In genomic region chr1:201731142-201731541, GRCh38 we compare ENCODE assay signal across 16 cellular contexts.
DNase-seq lines count a peak whose midpoint lies in the region; ATAC-seq and TF ChIP-seq lines count a peak whose summit lies in the region.
"Had no signal": no experiment of that assay in that cellular context is flagged by ENCODE, and none has a peak within 500 bp of the region (broad histone marks: within the 10 kb centered on the region; RNA-seq: fewer than 3 reads in every experiment).

No MANE protein-coding gene starts in this region.

- TF ChIP-seq POLR2A in IMR-90 (IDR thresholded peaks at IDR 0.05; ENCODE audit: low read depth, low read length) (no peak), right lobe of liver (IDR thresholded peaks at IDR 0.05) (no peak), adrenal gland (IDR thresholded peaks at IDR 0.05) (no peak)

- peak overlapping the region; percentile 21 for H3K27ac Mint-ChIP-seq in dendritic cell treated with granulocyte-macrophage colony-stimulating factor and Interleukin-4, amounts not matched to agents 40 ng/mL and 50 ng/mL, for 4 days
- H3K27ac Mint-ChIP-seq: activated naive CD4-positive, alpha-beta T cell treated with anti-CD3 and anti-CD28 coated beads, Interleukin-2, amount 50 U/mL, for 24 hours had no signal

- peak overlapping the region; percentile 2 to 11; a peak in 1 of 4 replicates for H4K8ac ChIP-seq in IMR-90 (ENCODE audit: low read depth in 2 of 2, low read length in 2 of 2)

- no peak for TF ChIP-seq CTCF in IMR-90 (conservative IDR thresholded peaks at IDR 0.05; ENCODE audit: low read depth, low read length)
- no peak for TF ChIP-seq CTCF in right lobe of liver (IDR thresholded peaks at IDR 0.05)
- no peak for TF ChIP-seq CTCF in adrenal gland (IDR thresholded peaks at IDR 0.05)

- WGBS in IMR-90 (ENCODE audit: extremely low coverage in 2 of 2, insufficient read length in 1 of 2), 2 experiments: 81% methylated on average over 6 of the region's 11 CpGs; no CpG with 5 or more reads in 1 of the 2 experiments
- WGBS in right lobe of liver (ENCODE audit: insufficient coverage, low coverage, low lambda C conversion rate, missing lambda C conversion rate): 62% methylated on average over 6 of the region's 11 CpGs
- 77 to 86% (median 82%) methylated on average over 7 to 11 of the region's 11 CpGs for WGBS in adrenal gland, 4 donors

- H3K36me3 ChIP-seq in IMR-90 (ENCODE audit: control insufficient read depth, insufficient read depth, low read length) (peaks cover 5% of the 10 kb centered on the region), right lobe of liver (no peaks in the 10 kb centered on the region), adrenal gland (replicated peaks in 1 of 2) (no peaks in the 10 kb centered on the region)
- H3K36me3 ChIP-seq: vagina had no signal

- TF ChIP-seq RAD21 in IMR-90 (IDR thresholded peaks at IDR 0.05; ENCODE audit: low read length): no peak

- H3K4me2 ChIP-seq in IMR-90 (ENCODE audit: low read depth, low read length): no peak overlapping the region
- H3K4me2 ChIP-seq: PC-9 had no signal

- no peak overlapping the region for H3K4ac ChIP-seq in IMR-90 (ENCODE audit: low read depth, low read length)

- H3K36me3 Mint-ChIP-seq in dendritic cell treated with granulocyte-macrophage colony-stimulating factor and Interleukin-4, amounts not matched to agents 40 ng/mL and 50 ng/mL, for 4 days (ENCODE audit: low read depth): no peaks in the 10 kb centered on the region
- H3K36me3 Mint-ChIP-seq: activated naive CD4-positive, alpha-beta T cell treated with anti-CD3 and anti-CD28 coated beads, Interleukin-2, amount 50 U/mL, for 24 hours; mesothelial cell of epicardium had no signal

- no peak overlapping the region for H3K4me3 Mint-ChIP-seq in dendritic cell treated with granulocyte-macrophage colony-stimulating factor and Interleukin-4, amounts not matched to agents 40 ng/mL and 50 ng/mL, for 4 days
- H3K4me3 Mint-ChIP-seq: activated naive CD4-positive, alpha-beta T cell treated with anti-CD3 and anti-CD28 coated beads, Interleukin-2, amount 50 U/mL, for 24 hours; mesothelial cell of epicardium had no signal

- intact Hi-C loops in IMR-90 (cut with micrococcal nuclease): no loop called here
- intact Hi-C loops in dendritic cell treated with granulocyte-macrophage colony-stimulating factor and Interleukin-4, amounts not matched to agents 40 ng/mL and 50 ng/mL, for 4 days (cut with micrococcal nuclease): no loop called here
- intact Hi-C loops in sciatic nerve (cut with DNase I): no loop called here
- intact Hi-C loops in right lobe of liver (cut with DNase I): no loop called here
- intact Hi-C loops in adrenal gland (cut with DNase I): no loop called here

- peaks cover 22% of the 10 kb centered on the region for H3K4me1 Mint-ChIP-seq in dendritic cell treated with granulocyte-macrophage colony-stimulating factor and Interleukin-4, amounts not matched to agents 40 ng/mL and 50 ng/mL, for 4 days (ENCODE audit: low read depth)
- H3K4me1 Mint-ChIP-seq: activated naive CD4-positive, alpha-beta T cell treated with anti-CD3 and anti-CD28 coated beads, Interleukin-2, amount 50 U/mL, for 24 hours had no signal

- peaks cover 65 to 90% of the 10 kb centered on the region in 2 experiments for H3K79me1 ChIP-seq in IMR-90 (ENCODE audit: low read depth in 1 of 2, low read length in 2 of 2)

- H3K27ac ChIP-seq in IMR-90 (ENCODE audit: insufficient read depth, low read length): no peak overlapping the region
- H3K27ac ChIP-seq in right lobe of liver: no peak overlapping the region
- H3K27ac ChIP-seq in adrenal gland: no peak overlapping the region
- H3K27ac ChIP-seq: PC-9, vagina had no signal

- peaks cover 84% of the 10 kb centered on the region for H4K20me1 ChIP-seq in IMR-90 (ENCODE audit: insufficient read depth, low read length)

- no peak overlapping the region for H3K23ac ChIP-seq in IMR-90 (ENCODE audit: low read depth, low read length)

- no peaks in the 10 kb centered on the region for H3K9me3 Mint-ChIP-seq in dendritic cell treated with granulocyte-macrophage colony-stimulating factor and Interleukin-4, amounts not matched to agents 40 ng/mL and 50 ng/mL, for 4 days
- H3K9me3 Mint-ChIP-seq: activated naive CD4-positive, alpha-beta T cell treated with anti-CD3 and anti-CD28 coated beads, Interleukin-2, amount 50 U/mL, for 24 hours; mesothelial cell of epicardium had no signal

- no peak overlapping the region; the same call in 1 of the 2 replicates for H4K91ac ChIP-seq in IMR-90 (ENCODE audit: insufficient read depth, low read depth, low read length)

- H3K27me3 ChIP-seq in IMR-90 (ENCODE audit: control insufficient read depth, insufficient read depth, low read length) (no peaks in the 10 kb centered on the region), right lobe of liver (no peaks in the 10 kb centered on the region), adrenal gland (no peaks in the 10 kb centered on the region)
- H3K27me3 ChIP-seq: vagina had no signal

- dilution Hi-C loops in IMR-90 (cut with HindIII; ENCODE audit: low sequenced_read_pairs, unreplicated experiment): no loop called here

- H3K9ac ChIP-seq in IMR-90 (ENCODE audit: low read depth, low read length): no peak overlapping the region

- H3K4me3 ChIP-seq in IMR-90 (ENCODE audit: insufficient read depth, low read depth, low read length) (no peak overlapping the region), right lobe of liver (no peak overlapping the region), adrenal gland (no peak overlapping the region)
- H3K4me3 ChIP-seq: PC-9, vagina had no signal

- CTCF ChIA-PET in IMR-90 (lab: Yijun Ruan, JAX): no interaction called here

- no peak overlapping the region for H2AFZ ChIP-seq in IMR-90 (replicated peaks; ENCODE audit: low read length, poor library complexity)
- H2AFZ ChIP-seq: PC-9 had no signal

- H4K5ac ChIP-seq in IMR-90 (ENCODE audit: low read depth, low read length): peak overlapping the region; percentile 19; the same call in 1 of the 2 replicates

- peaks cover 45% of the 10 kb centered on the region for H3K9me1 ChIP-seq in IMR-90 (ENCODE audit: insufficient read depth, low read length)

- ATAC-seq in IMR-90 (ENCODE audit: low read depth): no peak
- peak; percentile 53 for ATAC-seq in sciatic nerve
- ATAC-seq in right lobe of liver: no peak

- no peak overlapping the region for H2BK20ac ChIP-seq in IMR-90 (ENCODE audit: low read depth, low read length)

- H3K18ac ChIP-seq in IMR-90 (ENCODE audit: low read depth, low read length): no peak overlapping the region

- peaks cover 5% of the 10 kb centered on the region for H3K27me3 Mint-ChIP-seq in dendritic cell treated with granulocyte-macrophage colony-stimulating factor and Interleukin-4, amounts not matched to agents 40 ng/mL and 50 ng/mL, for 4 days
- H3K27me3 Mint-ChIP-seq: activated naive CD4-positive, alpha-beta T cell treated with anti-CD3 and anti-CD28 coated beads, Interleukin-2, amount 50 U/mL, for 24 hours had no signal

- no peak overlapping the region for H2BK120ac ChIP-seq in IMR-90 (ENCODE audit: low read depth, low read length)

- POLR2A ChIA-PET in IMR-90 (lab: Charles Lee; ENCODE audit: unreplicated experiment): no interaction called here

- H3K9me3 ChIP-seq in IMR-90 (ENCODE audit: control insufficient read depth, insufficient read depth, low read length): no peaks in the 10 kb centered on the region
- no peaks in the 10 kb centered on the region for H3K9me3 ChIP-seq in right lobe of liver
- H3K9me3 ChIP-seq in adrenal gland (replicated peaks in 1 of 3): no peaks in the 10 kb centered on the region
- H3K9me3 ChIP-seq: vagina had no signal

- in situ Hi-C loops in IMR-90 (cut with MboI; ENCODE audit: low sequenced_read_pairs): no loop called here

- peak overlapping the region; percentile 42; the same call in 1 of the 2 replicates for H2AK5ac ChIP-seq in IMR-90 (ENCODE audit: low read depth, low read length)

- H3K4me1 ChIP-seq in IMR-90 (ENCODE audit: control insufficient read depth, insufficient read depth, low read length) (peaks cover 32% of the 10 kb centered on the region), right lobe of liver (no peaks in the 10 kb centered on the region), adrenal gland (replicated peaks in 1 of 2) (peaks cover 0 to 6% of the 10 kb centered on the region in 2 donors)

- no peak for DNase-seq in IMR-90
- DNase-seq in hippocampal formation (lab: John Stamatoyannopoulos, UW): peak; percentile 60 to 66
- DNase-seq in sciatic nerve (ENCODE audit: low spot score): no peak
- DNase-seq in right lobe of liver: no peak
- DNase-seq in activated CD4-positive, alpha-beta T cell treated with anti-CD3 and anti-CD28 coated beads, Interleukin-2, amount 50 U/mL, for 1 hour: no peak
- DNase-seq in T-helper 2 cell: no peak
- no peak for DNase-seq in adrenal gland
- DNase-seq: activated CD4-positive, alpha-beta T cell treated with anti-CD3 and anti-CD28 coated beads, Interleukin-2, amount 50 U/mL, for 48 hours; activated T-cell treated with anti-CD3 and anti-CD28 coated beads, Interleukin-2, amount 50 U/mL, for 48 hours; NCI-H1417 treated with DMSO at 0.1 percent for 48 hours; PC-9; stimulated activated CD4-positive, alpha-beta T cell treated with anti-CD3 and anti-CD28 coated beads, Interleukin-1b, Interleukin-23, amount 100 ng/mL, for 48 hours had no signal

- BruUV-seq in IMR-90 (replicated peaks; lab: Mats Ljungman, UMichigan): no TSS peak

- H2BK15ac ChIP-seq in IMR-90 (ENCODE audit: low read depth, low read length): no peak overlapping the region

- H2BK5ac ChIP-seq in IMR-90 (ENCODE audit: low read depth, low read length, poor library complexity, severe bottlenecking): no peak overlapping the region

- H2AK9ac ChIP-seq in IMR-90 (replicated peaks; ENCODE audit: low read depth, low read length, poor library complexity): peak overlapping the region; percentile 13

- H3K56ac ChIP-seq in IMR-90 (ENCODE audit: extremely low read depth, insufficient read depth, low read length): no peak overlapping the region

- H3K14ac ChIP-seq in IMR-90 (replicated peaks; ENCODE audit: low read depth, low read length): peak overlapping the region; percentile 17; the same call in 1 of the 2 replicates

TF ChIP-seq in IMR-90, 13 proteins besides CTCF, POLR2A, EP300 and RAD21 (continues in another document):
- TF ChIP-seq NFE2L2 (IDR thresholded peaks at IDR 0.05; ENCODE audit: low read depth, low read length): no peak
- no peak for TF ChIP-seq BHLHE40 (IDR thresholded peaks at IDR 0.05; ENCODE audit: low read depth, low read length)
- no peak for TF ChIP-seq CHD1 (IDR thresholded peaks at IDR 0.05; ENCODE audit: low read depth, low read length)
- TF ChIP-seq FOS (IDR thresholded peaks at IDR 0.05; ENCODE audit: low read depth, low read length): no peak
- no peak for TF ChIP-seq USF2 (IDR thresholded peaks at IDR 0.05; ENCODE audit: low read depth, low read length)

Comparison
In these comparisons a context has a peak if more than half of its experiments do, and no peak if none do; other contexts are left out.
1. DNase-seq: peak in hippocampal formation (2 of 2); none in IMR-90 (single experiment), sciatic nerve (single experiment), right lobe of liver (0 of 3), activated CD4-positive, alpha-beta T cell treated with anti-CD3 and anti-CD28 coated beads, Interleukin-2, amount 50 U/mL, for 1 hour (single experiment), T-helper 2 cell (0 of 5) and adrenal gland (0 of 7).